18 cellular contexts compared by ENCODE assay signal in genomic region chr7:45912972-45913371, GRCh38. TPM values are rescaled to one million over a fixed set of nuclear protein-coding genes. Genes with fewer than 3 reads are reported as not detected.
DNase-seq lines count a peak whose midpoint lies in the region; TF ChIP-seq lines count a peak whose summit lies in the region.
"Had no signal": no experiment of that assay in that cellular context is flagged by ENCODE, and none has a peak within 500 bp of the region (broad histone marks: within the 10 kb centered on the region; RNA-seq: fewer than 3 reads in every experiment).

No MANE protein-coding gene starts in this region.

- no peaks in the 10 kb centered on the region for H3K9me3 Mint-ChIP-seq in activated CD4-positive, alpha-beta T cell treated with anti-CD3 and anti-CD28 coated beads, Interleukin-2, amount 10 ng/mL, durations not matched to agents 24 days and 14 days
- no peaks in the 10 kb centered on the region for H3K9me3 Mint-ChIP-seq in type B pancreatic cell
- H3K9me3 Mint-ChIP-seq: CD4-positive, CD25-positive, alpha-beta regulatory T cell; CD8-positive, alpha-beta T cell had no signal

- 91% methylated on average over 7 of the region's 7 CpGs for WGBS in esophagus muscularis mucosa

- no peak overlapping the region for H3K27ac ChIP-seq in esophagus muscularis mucosa (replicated peaks in 1 of 4)
- H3K27ac ChIP-seq: 22Rv1, BLaER1, C4-2B had no signal

- peak; percentile 43 for DNase-seq in activated CD4-positive, alpha-beta T cell treated with anti-CD3 and anti-CD28 coated beads, Interleukin-2, amount 10 ng/mL, durations not matched to agents 24 days and 14 days
- no peak for DNase-seq in activated CD4-positive, alpha-beta T cell treated with anti-CD3 and anti-CD28 coated beads, Interleukin-2, amount 50 U/mL, for 4 hours
- DNase-seq in esophagus muscularis mucosa (ENCODE audit: extremely low spot score) (peak; percentile 90), type B pancreatic cell (ENCODE audit: extremely low spot score, unreplicated experiment) (no peak), NCI-H187 (lab: John Stamatoyannopoulos, UW) (no peak), GM19240 (ENCODE audit: insufficient read length, low spot score) (no peak)
- DNase-seq: Caco-2; CD4-positive, CD25-positive, alpha-beta regulatory T cell; CD8-positive, alpha-beta T cell; DMS153; DND-41; GOT3; HFFc6 had no signal

- no peak overlapping the region for H3K4me3 Mint-ChIP-seq in activated CD4-positive, alpha-beta T cell treated with anti-CD3 and anti-CD28 coated beads, Interleukin-2, amount 10 ng/mL, durations not matched to agents 24 days and 14 days
- H3K4me3 Mint-ChIP-seq in type B pancreatic cell: no peak overlapping the region
- H3K4me3 Mint-ChIP-seq: B cell; CD4-positive, CD25-positive, alpha-beta regulatory T cell; CD8-positive, alpha-beta T cell; HFFc6 had no signal

- no peaks in the 10 kb centered on the region for H3K36me3 Mint-ChIP-seq in activated CD4-positive, alpha-beta T cell treated with anti-CD3 and anti-CD28 coated beads, Interleukin-2, amount 10 ng/mL, durations not matched to agents 24 days and 14 days (ENCODE audit: low read depth)
- H3K36me3 Mint-ChIP-seq in type B pancreatic cell: peaks cover 22% of the 10 kb centered on the region
- H3K36me3 Mint-ChIP-seq: CD4-positive, CD25-positive, alpha-beta regulatory T cell; CD8-positive, alpha-beta T cell had no signal

- TF ChIP-seq EP300 in esophagus muscularis mucosa (IDR thresholded peaks at IDR 0.05): no peak

- no peaks in the 10 kb centered on the region for H3K4me1 Mint-ChIP-seq in activated CD4-positive, alpha-beta T cell treated with anti-CD3 and anti-CD28 coated beads, Interleukin-2, amount 10 ng/mL, durations not matched to agents 24 days and 14 days
- peaks cover 6% of the 10 kb centered on the region for H3K4me1 Mint-ChIP-seq in type B pancreatic cell (ENCODE audit: unreplicated experiment)
- H3K4me1 Mint-ChIP-seq: B cell had no signal

- H3K27ac Mint-ChIP-seq in activated CD4-positive, alpha-beta T cell treated with anti-CD3 and anti-CD28 coated beads, Interleukin-2, amount 10 ng/mL, durations not matched to agents 24 days and 14 days: no peak overlapping the region
- peak overlapping the region; percentile 60 for H3K27ac Mint-ChIP-seq in type B pancreatic cell
- H3K27ac Mint-ChIP-seq: B cell; CD4-positive, CD25-positive, alpha-beta regulatory T cell; CD8-positive, alpha-beta T cell; HFFc6 had no signal

- H3K27me3 ChIP-seq in esophagus muscularis mucosa: peaks cover 0 to 27% (median 0%) of the 10 kb centered on the region in 4 donors

- H3K4me3 ChIP-seq in esophagus muscularis mucosa: no peak overlapping the region
- H3K4me3 ChIP-seq: BLaER1, HAP-1 had no signal

- H3K36me3 ChIP-seq in esophagus muscularis mucosa: peaks cover 0 to 41% (median 3%) of the 10 kb centered on the region in 4 donors
- H3K36me3 ChIP-seq: BLaER1, HAP-1 had no signal

- H3K4me1 ChIP-seq in esophagus muscularis mucosa: peaks cover 4 to 6% (median 4%) of the 10 kb centered on the region in 4 donors
- H3K4me1 ChIP-seq: HAP-1 had no signal

- H3K27me3 Mint-ChIP-seq in activated CD4-positive, alpha-beta T cell treated with anti-CD3 and anti-CD28 coated beads, Interleukin-2, amount 10 ng/mL, durations not matched to agents 24 days and 14 days: peaks cover 5% of the 10 kb centered on the region
- H3K27me3 Mint-ChIP-seq in type B pancreatic cell: peaks cover 12% of the 10 kb centered on the region

- no peak for TF ChIP-seq POLR2A in esophagus muscularis mucosa (IDR thresholded peaks at IDR 0.05; ENCODE audit: low read depth)

- TF ChIP-seq CTCF in esophagus muscularis mucosa (IDR thresholded peaks at IDR 0.05) (no peak), type B pancreatic cell (conservative IDR thresholded peaks at IDR 0.05) (no peak)

- intact Hi-C loops in activated CD4-positive, alpha-beta T cell treated with anti-CD3 and anti-CD28 coated beads, Interleukin-2, amount 10 ng/mL, durations not matched to agents 24 days and 14 days (cut with micrococcal nuclease): no loop called here
- intact Hi-C loops in esophagus muscularis mucosa (cut with DNase I): no loop called here

- no peaks in the 10 kb centered on the region for H3K9me3 ChIP-seq in esophagus muscularis mucosa
- H3K9me3 ChIP-seq: BLaER1, Caco-2, HAP-1 had no signal

RNA-seq across cellular contexts. Expression of gene IGFBP3, which starts 8.1 kb away (rescaled TPM):
- 0.72 and 1.5 TPM in 2 replicates for total RNA-seq in activated CD4-positive, alpha-beta T cell treated with anti-CD3 and anti-CD28 coated beads, Interleukin-2, amount 10 ng/mL, durations not matched to agents 24 days and 14 days
- total RNA-seq in esophagus muscularis mucosa (100 to 1,000 TPM in 2 of 4 donors, 10 to 100 TPM in 2; 60.6 to 187 (median 104) TPM), type B pancreatic cell (ENCODE audit: low replicate concordance) (336 and 1,244 TPM in 2 replicates)
- total RNA-seq: B cell had no signal

RNA-seq across cellular contexts. Expression of gene IGFBP1, which starts 24.7 kb away (rescaled TPM):
- total RNA-seq in activated CD4-positive, alpha-beta T cell treated with anti-CD3 and anti-CD28 coated beads, Interleukin-2, amount 10 ng/mL, durations not matched to agents 24 days and 14 days: not detected in 2 replicates
- total RNA-seq in esophagus muscularis mucosa (not detected), type B pancreatic cell (ENCODE audit: low replicate concordance) (0.75 and 3.1 TPM in 2 replicates)
- total RNA-seq: B cell; Caco-2; CD4-positive, CD25-positive, alpha-beta regulatory T cell; CD8-positive, alpha-beta T cell; HFFc6 had no signal

RNA-seq across cellular contexts. Expression of gene CCDC201, which starts 40.1 kb away (rescaled TPM):
- total RNA-seq in activated CD4-positive, alpha-beta T cell treated with anti-CD3 and anti-CD28 coated beads, Interleukin-2, amount 10 ng/mL, durations not matched to agents 24 days and 14 days: not detected in 2 replicates
- total RNA-seq in esophagus muscularis mucosa (not detected), type B pancreatic cell (ENCODE audit: low replicate concordance) (not detected in 2 replicates)
- total RNA-seq: B cell; Caco-2; CD4-positive, CD25-positive, alpha-beta regulatory T cell; CD8-positive, alpha-beta T cell; HFFc6 had no signal

Comparison
In these comparisons a context has a peak if more than half of its experiments do, and no peak if none do; other contexts are left out.
1. DNase-seq: peak in activated CD4-positive, alpha-beta T cell treated with anti-CD3 and anti-CD28 coated beads, Interleukin-2, amount 10 ng/mL, durations not matched to agents 24 days and 14 days (single experiment) and esophagus muscularis mucosa (single experiment); none in activated CD4-positive, alpha-beta T cell treated with anti-CD3 and anti-CD28 coated beads, Interleukin-2, amount 50 U/mL, for 4 hours (0 of 2), type B pancreatic cell (single experiment), NCI-H187 (0 of 2) and GM19240 (single experiment).
2. RNA of gene IGFBP3, which starts 8.1 kb away (total RNA-seq): 336 to 1,244 TPM in type B pancreatic cell and 60.6 to 187 TPM in esophagus muscularis mucosa; 0.72 to 1.5 TPM in activated CD4-positive, alpha-beta T cell treated with anti-CD3 and anti-CD28 coated beads, Interleukin-2, amount 10 ng/mL, durations not matched to agents 24 days and 14 days; every median in the first group is over 10 times any median in the second.